Comparison of ENCODE assay signal across 15 cellular contexts in the genomic region with DNA sequence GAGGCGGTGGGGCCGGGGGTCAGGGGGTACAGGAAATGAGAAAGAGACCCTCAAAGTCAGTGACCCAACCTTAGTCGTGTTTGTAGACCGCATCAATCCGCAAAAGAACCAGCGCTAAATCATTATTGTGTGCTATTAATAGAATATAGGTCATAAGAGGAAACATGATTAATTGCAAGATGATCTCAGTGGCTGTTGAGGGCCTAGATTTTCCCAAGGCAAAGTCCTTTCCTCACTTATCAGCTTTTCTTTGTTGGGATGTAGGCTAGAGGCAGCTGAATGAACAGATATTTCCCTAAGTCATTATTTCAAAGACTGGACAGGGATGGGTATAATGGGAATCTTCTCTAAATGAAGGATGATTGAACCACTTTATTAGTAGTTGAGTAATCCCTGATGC.
A peak's percentile ranks its signal among the peaks of the same experiment; 100 is the strongest.
DNase-seq lines count a peak whose midpoint lies in the region; ATAC-seq, FAIRE-seq and TF ChIP-seq lines count a peak whose summit lies in the region.
"Had no signal": no experiment of that assay in that cellular context is flagged by ENCODE, and none has a peak within 500 bp of the region (broad histone marks: within the 10 kb centered on the region; RNA-seq: fewer than 3 reads in every experiment).

No MANE protein-coding gene starts in this region.

- no peaks in the 10 kb centered on the region for H3K9me3 ChIP-seq in Caco-2
- no peaks in the 10 kb centered on the region for H3K9me3 ChIP-seq in endothelial cell of umbilical vein (replicated peaks; ENCODE audit: control insufficient read depth, insufficient read depth, low read length)
- H3K9me3 ChIP-seq: esophagus squamous epithelium had no signal

- no peaks in the 10 kb centered on the region for H4K20me1 ChIP-seq in endothelial cell of umbilical vein (replicated peaks; ENCODE audit: control insufficient read depth, extremely low read depth, insufficient read depth, low read length)

- peaks cover 34% of the 10 kb centered on the region for H3K79me2 ChIP-seq in endothelial cell of umbilical vein (ENCODE audit: control insufficient read depth, insufficient read depth, low read length)

- CTCF ChIA-PET in Caco-2 (lab: Charles Lee): no interaction called here
- CTCF ChIA-PET in endothelial cell of umbilical vein (lab: Charles Lee): interaction anchor here (2.2 kb wide), 1 partner anchor 121 kb away, joined by 12 read pairs; no protein-coding TSS in a partner anchor

- TF ChIP-seq POLR2A in endothelial cell of umbilical vein (IDR thresholded peaks at IDR 0.05; ENCODE audit: low read depth, low read length): no peak

- peaks cover 28% of the 10 kb centered on the region for H3K4me1 ChIP-seq in Caco-2
- H3K4me1 ChIP-seq in endothelial cell of umbilical vein (ENCODE audit: control insufficient read depth, extremely low read depth, insufficient read depth, low read length): peaks cover 52% of the 10 kb centered on the region

- peaks cover 49% of the 10 kb centered on the region for H3K36me3 Mint-ChIP-seq in Caco-2 (ENCODE audit: insufficient read depth, unreplicated experiment)
- peaks cover 2% of the 10 kb centered on the region for H3K36me3 Mint-ChIP-seq in osteocyte (ENCODE audit: unreplicated experiment)

- H3K9me1 ChIP-seq in endothelial cell of umbilical vein (replicated peaks; ENCODE audit: control insufficient read depth, extremely low read depth, insufficient read depth, low read length): no peaks in the 10 kb centered on the region

- BruUV-seq in Caco-2 (replicated peaks; lab: Mats Ljungman, UMichigan) (no TSS peak), endothelial cell of umbilical vein (replicated peaks; lab: Mats Ljungman, UMichigan) (no TSS peak)

- H3K27ac ChIP-seq in endothelial cell of umbilical vein (ENCODE audit: insufficient read depth, low read depth, low read length): peak overlapping the region; percentile 92

- POLR2A ChIA-PET in Caco-2 (lab: Charles Lee): no interaction called here
- POLR2A ChIA-PET in endothelial cell of umbilical vein (lab: Charles Lee): interaction anchor here (2.1 kb wide), 1 partner anchor 20 kb away, joined by 10 read pairs; no protein-coding TSS in a partner anchor

- H3K27ac Mint-ChIP-seq in Caco-2 (ENCODE audit: unreplicated experiment) (peak overlapping the region; percentile 59), osteocyte (ENCODE audit: unreplicated experiment) (peak overlapping the region; percentile 73)
- H3K27ac Mint-ChIP-seq: activated CD4-positive, alpha-beta T cell treated with anti-CD3 and anti-CD28 coated beads for 36 hours; activated T-helper 1 cell treated with anti-CD3 and anti-CD28 coated beads, Interleukin-12 subunit alpha, Interleukin-12 subunit beta, Interleukin-2, Interleukin-4 antibody, amounts not matched to agents 30 ng/mL and 10 ng/mL and 1 ng/mL, durations not matched to agents 14 hours and 24 hours and 36 hours had no signal

- H3K4me3 ChIP-seq in Caco-2 (ENCODE audit: low read depth, low read length) (no peak overlapping the region), endothelial cell of umbilical vein (replicated peaks in 1 of 3; ENCODE audit: insufficient read depth in 1 of 3, low read depth in 1 of 3, low read length in 3 of 3) (no peak overlapping the region)
- H3K4me3 ChIP-seq: esophagus squamous epithelium had no signal

- H3K36me3 ChIP-seq in Caco-2 (ENCODE audit: control insufficient read depth, insufficient read depth, low read length) (peaks cover 5% of the 10 kb centered on the region), endothelial cell of umbilical vein (ENCODE audit: control insufficient read depth in 2 of 2, extremely low read depth in 1 of 2, insufficient read depth in 2 of 2, low read length in 2 of 2) (no peaks in the 10 kb centered on the region)
- H3K36me3 ChIP-seq: esophagus squamous epithelium had no signal

- H3K9me3 Mint-ChIP-seq in Caco-2 (ENCODE audit: unreplicated experiment) (no peaks in the 10 kb centered on the region), osteocyte (ENCODE audit: unreplicated experiment) (no peaks in the 10 kb centered on the region)
- H3K9me3 Mint-ChIP-seq: activated T-helper 1 cell treated with anti-CD3 and anti-CD28 coated beads, Interleukin-12 subunit alpha, Interleukin-12 subunit beta, Interleukin-2, Interleukin-4 antibody, amounts not matched to agents 30 ng/mL and 10 ng/mL and 1 ng/mL, durations not matched to agents 14 hours and 24 hours and 36 hours; neural crest cell had no signal

- H3K4me1 Mint-ChIP-seq in Caco-2 (ENCODE audit: low read depth, unreplicated experiment) (peaks cover 20% of the 10 kb centered on the region), osteocyte (ENCODE audit: unreplicated experiment) (peaks cover 18% of the 10 kb centered on the region)
- H3K4me1 Mint-ChIP-seq: activated CD4-positive, alpha-beta T cell treated with anti-CD3 and anti-CD28 coated beads for 36 hours had no signal

- DNase-seq in Caco-2 (no peak), NCI-H2227 treated with DMSO at 0.1 percent for 48 hours (lab: John Stamatoyannopoulos, UW) (peak; percentile 69), endothelial cell of umbilical vein (ENCODE audit: low read depth, low spot score) (peak; percentile 80), osteocyte (ENCODE audit: extremely low spot score, unreplicated experiment) (no peak), iPS-NIHi7 (ENCODE audit: extremely low spot score) (no peak), NCI-H2107 treated with DMSO at 0.1 percent for 48 hours (lab: John Stamatoyannopoulos, UW; ENCODE audit: unreplicated experiment) (no peak), D341Med (ENCODE audit: low spot score) (no peak)
- DNase-seq: activated CD4-positive, alpha-beta T cell treated with anti-CD3 and anti-CD28 coated beads for 36 hours; central memory CD4-positive, alpha-beta T cell; esophagus squamous epithelium; islet precursor cell; NCI-H1105 had no signal

- H3K4me3 Mint-ChIP-seq in Caco-2 (ENCODE audit: unreplicated experiment) (no peak overlapping the region), osteocyte (ENCODE audit: unreplicated experiment) (no peak overlapping the region)
- H3K4me3 Mint-ChIP-seq: activated CD4-positive, alpha-beta T cell treated with anti-CD3 and anti-CD28 coated beads for 36 hours; activated T-helper 1 cell treated with anti-CD3 and anti-CD28 coated beads, Interleukin-12 subunit alpha, Interleukin-12 subunit beta, Interleukin-2, Interleukin-4 antibody, amounts not matched to agents 30 ng/mL and 10 ng/mL and 1 ng/mL, durations not matched to agents 14 hours and 24 hours and 36 hours; neural crest cell had no signal

- no peak for TF ChIP-seq CTCF in Caco-2 (IDR thresholded peaks at IDR 0.05; ENCODE audit: insufficient read depth in 1 of 2, low read depth in 1 of 2, low read length in 1 of 2, severe bottlenecking in 1 of 2, unreplicated experiment in 1 of 2)
- no peak for TF ChIP-seq CTCF in endothelial cell of umbilical vein (IDR thresholded peaks at IDR 0.05; ENCODE audit: extremely low read depth in 1 of 2, insufficient read depth in 1 of 2, low read depth in 1 of 2, low read length in 2 of 2)
- TF ChIP-seq CTCF in osteocyte (IDR thresholded peaks at IDR 0.05): no peak

- H3K27me3 ChIP-seq in Caco-2 (replicated peaks; ENCODE audit: control insufficient read depth, insufficient read depth, low read length) (no peaks in the 10 kb centered on the region), endothelial cell of umbilical vein (ENCODE audit: control insufficient read depth in 2 of 2, insufficient read depth in 2 of 2, low read length in 2 of 2) (no peaks in the 10 kb centered on the region)
- H3K27me3 ChIP-seq: esophagus squamous epithelium had no signal

- H3K27me3 Mint-ChIP-seq in Caco-2 (ENCODE audit: insufficient read depth, unreplicated experiment) (no peaks in the 10 kb centered on the region), osteocyte (ENCODE audit: unreplicated experiment) (no peaks in the 10 kb centered on the region)
- H3K27me3 Mint-ChIP-seq: activated CD4-positive, alpha-beta T cell treated with anti-CD3 and anti-CD28 coated beads for 36 hours had no signal

- ATAC-seq in GM18909 (IDR thresholded peaks at IDR 0.05; ENCODE audit: poor library complexity, unreplicated experiment): no peak
- ATAC-seq: activated CD4-positive, alpha-beta T cell treated with anti-CD3 and anti-CD28 coated beads for 36 hours had no signal

- FAIRE-seq in endothelial cell of umbilical vein (lab: Jason Lieb, UNC): peak; percentile 97

- intact Hi-C loops in Caco-2 (cut with micrococcal nuclease; ENCODE audit: unreplicated experiment): no loop called here
- intact Hi-C loops in endothelial cell of umbilical vein (cut with micrococcal nuclease): loop anchor here (1.0 to 2.0 kb wide), 2 partner anchors 18 to 20 kb away; no protein-coding TSS in a partner anchor

- H2AFZ ChIP-seq in endothelial cell of umbilical vein (ENCODE audit: low read depth, low read length): no peak overlapping the region

- peak overlapping the region; percentile 44 for H3K4me2 ChIP-seq in endothelial cell of umbilical vein (ENCODE audit: insufficient read depth, low read length)

- dilution Hi-C loops in endothelial cell of umbilical vein (cut with MboI; ENCODE audit: extremely low pct_ligation_motif_present, low sequenced_read_pairs): no loop called here

- H3K9ac ChIP-seq in endothelial cell of umbilical vein (replicated peaks; ENCODE audit: extremely low read depth, insufficient read depth, low read length): peak overlapping the region; percentile 78

TF ChIP-seq in endothelial cell of umbilical vein, 7 proteins besides CTCF, POLR2A, EP300 and RAD21:
- peak; percentile 51 for TF ChIP-seq FOS (IDR thresholded peaks at IDR 0.05; ENCODE audit: borderline replicate concordance, insufficient read depth, low read length)
- TF ChIP-seq JUN (IDR thresholded peaks at IDR 0.05; ENCODE audit: borderline replicate concordance, insufficient read depth, insufficient read length, low read depth): peak; percentile 79
- peak; percentile 46 for TF ChIP-seq POLR2AphosphoS5 (IDR thresholded peaks at IDR 0.05; ENCODE audit: insufficient read depth, low read depth, low read length)
- TF ChIP-seq, protein P1, sequence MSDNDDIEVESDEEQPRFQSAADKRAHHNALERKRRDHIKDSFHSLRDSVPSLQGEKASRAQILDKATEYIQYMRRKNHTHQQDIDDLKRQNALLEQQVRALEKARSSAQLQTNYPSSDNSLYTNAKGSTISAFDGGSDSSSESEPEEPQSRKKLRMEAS (IDR thresholded peaks at IDR 0.05; ENCODE audit: insufficient read depth, insufficient read length): no peak

Comparison
In these comparisons a context has a peak if more than half of its experiments do, and no peak if none do; other contexts are left out.
1. DNase-seq: peak in NCI-H2227 treated with DMSO at 0.1 percent for 48 hours (single experiment) and endothelial cell of umbilical vein (single experiment); none in Caco-2 (0 of 2), osteocyte (single experiment), iPS-NIHi7 (single experiment), NCI-H2107 treated with DMSO at 0.1 percent for 48 hours (single experiment) and D341Med (single experiment).